Comparison of ENCODE assay signal across 12 cellular contexts in the genomic region with DNA sequence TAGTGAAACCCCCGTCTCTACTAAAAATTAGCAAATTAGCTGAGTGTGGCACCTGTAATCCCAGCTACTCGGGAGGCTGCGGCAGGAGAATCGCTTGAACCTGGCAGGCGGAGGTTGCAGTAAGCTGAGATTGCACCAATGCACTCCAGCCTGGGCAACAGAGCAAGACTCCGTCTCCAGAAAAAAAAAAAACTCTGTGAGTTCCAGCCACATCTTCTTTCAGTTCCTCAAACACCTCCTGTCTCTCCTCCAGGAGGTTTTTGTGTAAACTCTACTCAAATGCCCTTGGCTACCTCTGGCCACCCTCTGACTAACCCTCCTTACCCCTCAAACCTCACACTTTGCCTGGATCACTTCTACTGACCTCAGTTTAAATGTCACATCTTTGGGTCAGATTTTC. TPM values are rescaled to one million over a fixed set of nuclear protein-coding genes. Genes with fewer than 3 reads are reported as not detected.
DNase-seq lines count a peak whose midpoint lies in the region; ATAC-seq and TF ChIP-seq lines count a peak whose summit lies in the region.
"Had no signal": no experiment of that assay in that cellular context is flagged by ENCODE, and none has a peak within 500 bp of the region (broad histone marks: within the 10 kb centered on the region; RNA-seq: fewer than 3 reads in every experiment).

No MANE protein-coding gene starts in this region.

- intact Hi-C loops in MCF 10A (cut with micrococcal nuclease) = no loop called here

- H3K27ac Mint-ChIP-seq in MCF 10A (ENCODE audit: low read depth, unreplicated experiment) = no peak overlapping the region

- no peak overlapping the region for H3K4me3 ChIP-seq in OCI-LY3 (ENCODE audit: low read length)
- H3K4me3 ChIP-seq: sigmoid colon had no signal

- POLR2A ChIA-PET in MCF 10A (lab: Yijun Ruan, JAX) = interaction anchor here (0.6 to 3.0 kb wide), 6 partner anchors 14 to 470 kb away, joined by 3 to 7 read pairs (median 5); a partner anchor contains a TSS

- no peak overlapping the region for H3K9ac ChIP-seq in OCI-LY3 (ENCODE audit: low read length)

- CTCF ChIA-PET in MCF 10A (lab: Yijun Ruan, JAX) = interaction anchor here (0.8 to 6.8 kb wide), 7 partner anchors 17 to 448 kb away, joined by 3 to 69 read pairs (median 5); a partner anchor contains a TSS

- H3K27me3 ChIP-seq in OCI-LY3 (ENCODE audit: low read depth, low read length) = no peaks in the 10 kb centered on the region
- H3K27me3 ChIP-seq: sigmoid colon had no signal

- no peaks in the 10 kb centered on the region for H3K79me2 ChIP-seq in OCI-LY3 (ENCODE audit: low read length)

- H2AFZ ChIP-seq in OCI-LY3 (ENCODE audit: low read depth, low read length) = no peak overlapping the region

- no peak overlapping the region for H3K27ac ChIP-seq in OCI-LY3 (ENCODE audit: low read length)
- H3K27ac ChIP-seq: sigmoid colon had no signal

- BruUV-seq in MCF 10A (replicated peaks; lab: Mats Ljungman, UMichigan) = no TSS peak

- no peaks in the 10 kb centered on the region for H3K9me3 ChIP-seq in OCI-LY3 (ENCODE audit: insufficient read depth, low read length)
- H3K9me3 ChIP-seq: sigmoid colon had no signal

- H3K9me3 Mint-ChIP-seq in MCF 10A (ENCODE audit: unreplicated experiment) = no peaks in the 10 kb centered on the region

- H4K20me1 ChIP-seq in OCI-LY3 (ENCODE audit: insufficient read depth, low read length) = no peaks in the 10 kb centered on the region

- H3K36me3 ChIP-seq in OCI-LY3 (replicated peaks; ENCODE audit: low read depth, low read length) = no peaks in the 10 kb centered on the region
- H3K36me3 ChIP-seq: sigmoid colon had no signal

- H3K4me3 Mint-ChIP-seq in MCF 10A (ENCODE audit: unreplicated experiment) = no peak overlapping the region

- H3K4me2 ChIP-seq in OCI-LY3 (ENCODE audit: low read length) = peak overlapping the region; percentile 9; the same call in 1 of the 2 replicates

- DNase-seq in GM10266 (ENCODE audit: extremely low spot score) (peak; percentile 30), NCI-H526 (lab: John Stamatoyannopoulos, UW) (no peak), occipital lobe (lab: John Stamatoyannopoulos, UW) (no peak), NCI-H226 (no peak), MCF 10A (ENCODE audit: unreplicated experiment) (no peak)
- DNase-seq: activated CD4-positive, alpha-beta T cell treated with anti-CD3 and anti-CD28 coated beads, Interleukin-2, amount 50 U/mL, for 1 hour; DMS 273 treated with DMSO at 0.1 percent for 48 hours; NCI-H526 treated with DMSO at 0.1 percent for 48 hours; sigmoid colon had no signal

- no peaks in the 10 kb centered on the region for H3K36me3 Mint-ChIP-seq in MCF 10A (ENCODE audit: insufficient read depth, unreplicated experiment)

- H3K4me1 Mint-ChIP-seq in MCF 10A (ENCODE audit: insufficient read depth, unreplicated experiment) = peaks cover 70% of the 10 kb centered on the region

- H3K27me3 Mint-ChIP-seq in MCF 10A (ENCODE audit: insufficient read depth, unreplicated experiment) = no peaks in the 10 kb centered on the region

- TF ChIP-seq CTCF in GM10266 (IDR thresholded peaks at IDR 0.05; ENCODE audit: control insufficient read depth, insufficient read depth, low read depth, missing control alignments) = no peak
- no peak for TF ChIP-seq CTCF in OCI-LY3 (IDR thresholded peaks at IDR 0.05; ENCODE audit: low read depth, low read length)
- no peak for TF ChIP-seq CTCF in MCF 10A (IDR thresholded peaks at IDR 0.05; ENCODE audit: unreplicated experiment)

- peaks cover 25% of the 10 kb centered on the region for H3K4me1 ChIP-seq in OCI-LY3 (ENCODE audit: low read length)

- ATAC-seq in GM19372 (IDR thresholded peaks at IDR 0.05; ENCODE audit: low read depth, unreplicated experiment) = peak; percentile 60
- ATAC-seq in HG03025 (IDR thresholded peaks at IDR 0.05; ENCODE audit: low FRiP score, unreplicated experiment) = peak; percentile 45

RNA-seq across cellular contexts. Expression of a gene that starts 38.1 kb away (rescaled TPM):
- total RNA-seq in occipital lobe (6.9 TPM), MCF 10A (2022) (0.16 and 0.27 TPM in 2 replicates)

RNA-seq across cellular contexts. Expression of a gene that starts 53.7 kb away (rescaled TPM):
- total RNA-seq in occipital lobe = 278 TPM
- 164 and 169 TPM in 2 replicates for total RNA-seq in MCF 10A (2022)
